In genomic region chr19:47411696-47412095, GRCh38 we compare ENCODE assay signal across 3 cellular contexts. TPM values are rescaled to one million over a fixed set of nuclear protein-coding genes. Genes with fewer than 3 reads are reported as not detected.
"Had no signal": no experiment of that assay in that cellular context is flagged by ENCODE, and none has a peak within 500 bp of the region (broad histone marks: within the 10 kb centered on the region; RNA-seq: fewer than 3 reads in every experiment).

No MANE protein-coding gene starts in this region.

RNA-seq across cellular contexts. Expression of gene SLC8A2, which starts 60.0 kb away (rescaled TPM):
- total RNA-seq: M059J, MCF 10A, NCI-H460 had no signal
